1 cellular context compared by ENCODE assay signal in the genomic region with DNA sequence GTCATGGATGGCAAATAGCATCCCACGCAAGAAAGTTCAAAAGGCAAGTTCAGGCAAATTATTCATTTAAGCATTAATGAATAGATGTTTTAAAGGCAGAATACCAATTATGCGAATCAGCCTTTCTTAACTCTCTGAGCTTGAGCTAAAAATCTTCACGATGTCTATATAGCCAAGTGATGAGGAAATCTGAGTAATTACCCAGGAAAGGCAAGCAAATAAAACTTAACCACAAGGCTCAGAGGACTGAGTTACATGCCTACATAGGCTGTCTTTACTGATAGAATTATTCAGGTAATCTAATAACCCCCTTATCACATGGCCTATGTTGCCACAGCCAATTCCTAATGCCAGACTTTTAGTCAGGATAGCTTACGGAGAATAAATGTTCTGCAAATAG.
TF ChIP-seq lines count a peak whose summit lies in the region.

No MANE protein-coding gene starts in this region.

TF ChIP-seq in GM23338, 12 proteins besides CTCF, POLR2A, EP300 and RAD21 (continued from another document):
- TF ChIP-seq, protein P1, sequence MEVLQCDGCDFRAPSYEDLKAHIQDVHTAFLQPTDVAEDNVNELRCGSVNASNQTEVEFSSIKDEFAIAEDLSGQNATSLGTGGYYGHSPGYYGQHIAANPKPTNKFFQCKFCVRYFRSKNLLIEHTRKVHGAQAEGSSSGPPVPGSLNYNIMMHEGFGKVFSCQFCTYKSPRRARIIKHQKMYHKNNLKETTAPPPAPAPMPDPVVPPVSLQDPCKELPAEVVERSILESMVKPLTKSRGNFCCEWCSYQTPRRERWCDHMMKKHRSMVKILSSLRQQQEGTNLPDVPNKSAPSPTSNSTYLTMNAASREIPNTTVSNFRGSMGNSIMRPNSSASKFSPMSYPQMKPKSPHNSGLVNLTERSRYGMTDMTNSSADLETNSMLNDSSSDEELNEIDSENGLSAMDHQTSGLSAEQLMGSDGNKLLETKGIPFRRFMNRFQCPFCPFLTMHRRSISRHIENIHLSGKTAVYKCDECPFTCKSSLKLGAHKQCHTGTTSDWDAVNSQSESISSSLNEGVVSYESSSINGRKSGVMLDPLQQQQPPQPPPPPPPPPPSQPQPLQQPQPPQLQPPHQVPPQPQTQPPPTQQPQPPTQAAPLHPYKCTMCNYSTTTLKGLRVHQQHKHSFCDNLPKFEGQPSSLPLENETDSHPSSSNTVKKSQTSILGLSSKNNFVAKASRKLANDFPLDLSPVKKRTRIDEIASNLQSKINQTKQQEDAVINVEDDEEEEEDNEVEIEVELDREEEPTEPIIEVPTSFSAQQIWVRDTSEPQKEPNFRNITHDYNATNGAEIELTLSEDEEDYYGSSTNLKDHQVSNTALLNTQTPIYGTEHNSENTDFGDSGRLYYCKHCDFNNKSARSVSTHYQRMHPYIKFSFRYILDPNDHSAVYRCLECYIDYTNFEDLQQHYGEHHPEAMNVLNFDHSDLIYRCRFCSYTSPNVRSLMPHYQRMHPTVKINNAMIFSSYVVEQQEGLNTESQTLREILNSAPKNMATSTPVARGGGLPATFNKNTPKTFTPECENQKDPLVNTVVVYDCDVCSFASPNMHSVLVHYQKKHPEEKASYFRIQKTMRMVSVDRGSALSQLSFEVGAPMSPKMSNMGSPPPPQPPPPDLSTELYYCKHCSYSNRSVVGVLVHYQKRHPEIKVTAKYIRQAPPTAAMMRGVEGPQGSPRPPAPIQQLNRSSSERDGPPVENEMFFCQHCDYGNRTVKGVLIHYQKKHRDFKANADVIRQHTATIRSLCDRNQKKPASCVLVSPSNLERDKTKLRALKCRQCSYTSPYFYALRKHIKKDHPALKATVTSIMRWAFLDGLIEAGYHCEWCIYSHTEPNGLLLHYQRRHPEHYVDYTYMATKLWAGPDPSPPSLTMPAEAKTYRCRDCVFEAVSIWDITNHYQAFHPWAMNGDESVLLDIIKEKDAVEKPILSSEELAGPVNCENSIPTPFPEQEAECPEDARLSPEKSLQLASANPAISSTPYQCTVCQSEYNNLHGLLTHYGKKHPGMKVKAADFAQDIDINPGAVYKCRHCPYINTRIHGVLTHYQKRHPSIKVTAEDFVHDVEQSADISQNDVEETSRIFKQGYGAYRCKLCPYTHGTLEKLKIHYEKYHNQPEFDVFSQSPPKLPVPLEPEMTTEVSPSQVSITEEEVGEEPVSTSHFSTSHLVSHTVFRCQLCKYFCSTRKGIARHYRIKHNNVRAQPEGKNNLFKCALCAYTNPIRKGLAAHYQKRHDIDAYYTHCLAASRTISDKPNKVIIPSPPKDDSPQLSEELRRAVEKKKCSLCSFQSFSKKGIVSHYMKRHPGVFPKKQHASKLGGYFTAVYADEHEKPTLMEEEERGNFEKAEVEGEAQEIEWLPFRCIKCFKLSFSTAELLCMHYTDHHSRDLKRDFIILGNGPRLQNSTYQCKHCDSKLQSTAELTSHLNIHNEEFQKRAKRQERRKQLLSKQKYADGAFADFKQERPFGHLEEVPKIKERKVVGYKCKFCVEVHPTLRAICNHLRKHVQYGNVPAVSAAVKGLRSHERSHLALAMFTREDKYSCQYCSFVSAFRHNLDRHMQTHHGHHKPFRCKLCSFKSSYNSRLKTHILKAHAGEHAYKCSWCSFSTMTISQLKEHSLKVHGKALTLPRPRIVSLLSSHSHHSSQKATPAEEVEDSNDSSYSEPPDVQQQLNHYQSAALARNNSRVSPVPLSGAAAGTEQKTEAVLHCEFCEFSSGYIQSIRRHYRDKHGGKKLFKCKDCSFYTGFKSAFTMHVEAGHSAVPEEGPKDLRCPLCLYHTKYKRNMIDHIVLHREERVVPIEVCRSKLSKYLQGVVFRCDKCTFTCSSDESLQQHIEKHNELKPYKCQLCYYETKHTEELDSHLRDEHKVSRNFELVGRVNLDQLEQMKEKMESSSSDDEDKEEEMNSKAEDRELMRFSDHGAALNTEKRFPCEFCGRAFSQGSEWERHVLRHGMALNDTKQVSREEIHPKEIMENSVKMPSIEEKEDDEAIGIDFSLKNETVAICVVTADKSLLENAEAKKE (CRISPR knock-in tag; IDR thresholded peaks at IDR 0.05), result no peak
- TF ChIP-seq, protein P2, sequence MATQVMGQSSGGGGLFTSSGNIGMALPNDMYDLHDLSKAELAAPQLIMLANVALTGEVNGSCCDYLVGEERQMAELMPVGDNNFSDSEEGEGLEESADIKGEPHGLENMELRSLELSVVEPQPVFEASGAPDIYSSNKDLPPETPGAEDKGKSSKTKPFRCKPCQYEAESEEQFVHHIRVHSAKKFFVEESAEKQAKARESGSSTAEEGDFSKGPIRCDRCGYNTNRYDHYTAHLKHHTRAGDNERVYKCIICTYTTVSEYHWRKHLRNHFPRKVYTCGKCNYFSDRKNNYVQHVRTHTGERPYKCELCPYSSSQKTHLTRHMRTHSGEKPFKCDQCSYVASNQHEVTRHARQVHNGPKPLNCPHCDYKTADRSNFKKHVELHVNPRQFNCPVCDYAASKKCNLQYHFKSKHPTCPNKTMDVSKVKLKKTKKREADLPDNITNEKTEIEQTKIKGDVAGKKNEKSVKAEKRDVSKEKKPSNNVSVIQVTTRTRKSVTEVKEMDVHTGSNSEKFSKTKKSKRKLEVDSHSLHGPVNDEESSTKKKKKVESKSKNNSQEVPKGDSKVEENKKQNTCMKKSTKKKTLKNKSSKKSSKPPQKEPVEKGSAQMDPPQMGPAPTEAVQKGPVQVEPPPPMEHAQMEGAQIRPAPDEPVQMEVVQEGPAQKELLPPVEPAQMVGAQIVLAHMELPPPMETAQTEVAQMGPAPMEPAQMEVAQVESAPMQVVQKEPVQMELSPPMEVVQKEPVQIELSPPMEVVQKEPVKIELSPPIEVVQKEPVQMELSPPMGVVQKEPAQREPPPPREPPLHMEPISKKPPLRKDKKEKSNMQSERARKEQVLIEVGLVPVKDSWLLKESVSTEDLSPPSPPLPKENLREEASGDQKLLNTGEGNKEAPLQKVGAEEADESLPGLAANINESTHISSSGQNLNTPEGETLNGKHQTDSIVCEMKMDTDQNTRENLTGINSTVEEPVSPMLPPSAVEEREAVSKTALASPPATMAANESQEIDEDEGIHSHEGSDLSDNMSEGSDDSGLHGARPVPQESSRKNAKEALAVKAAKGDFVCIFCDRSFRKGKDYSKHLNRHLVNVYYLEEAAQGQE (IDR thresholded peaks at IDR 0.05; ENCODE audit: unreplicated experiment), result no peak
- no peak for TF ChIP-seq JUNB (IDR thresholded peaks at IDR 0.05; ENCODE audit: unreplicated experiment)
- no peak for TF ChIP-seq POLR2AphosphoS5 (IDR thresholded peaks at IDR 0.05; ENCODE audit: low read depth)
